In the genomic region with DNA sequence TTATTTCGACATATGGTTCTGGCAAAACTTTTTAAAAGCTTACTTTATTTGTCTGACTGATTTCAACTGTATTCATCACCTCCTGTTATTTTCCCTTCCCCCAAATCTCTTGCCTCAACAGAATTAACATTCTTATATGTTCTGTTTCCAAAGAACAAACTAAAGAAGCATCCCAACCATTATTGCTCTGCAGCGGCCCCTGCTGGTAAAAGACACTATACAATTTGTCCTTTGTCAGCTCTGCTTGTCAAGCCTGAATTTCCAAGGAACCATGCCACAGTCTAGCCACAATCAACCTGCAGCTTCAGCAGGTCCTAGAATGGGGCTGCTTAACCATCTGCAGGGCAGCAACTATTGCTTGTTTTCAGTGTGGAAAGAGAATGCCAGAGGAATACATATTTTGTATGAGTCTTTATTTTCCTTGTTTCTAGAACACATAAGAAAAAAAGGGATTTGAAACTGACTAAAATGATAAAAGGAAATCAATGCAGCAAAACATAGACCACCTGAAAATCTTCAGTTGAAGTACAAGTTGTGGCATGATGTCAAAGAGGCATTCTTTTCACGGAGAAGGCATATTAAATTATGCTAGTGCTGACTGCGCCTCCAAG, we compare ENCODE assay signal across 8 cellular contexts.
DNase-seq lines count a peak whose midpoint lies in the region; ATAC-seq and TF ChIP-seq lines count a peak whose summit lies in the region.

No MANE protein-coding gene starts in this region.

- no peak overlapping the region for H3K4ac ChIP-seq in trophoblast cell (ENCODE audit: low read depth, low read length)

- TF ChIP-seq EP300 in gastroesophageal sphincter (IDR thresholded peaks at IDR 0.05) = no peak

- H2BK12ac ChIP-seq in trophoblast cell (ENCODE audit: low read length) = no peak overlapping the region

- 46 to 56% methylated on average over 4 of the region's 4 CpGs for WGBS in gastroesophageal sphincter (ENCODE audit: low coverage in 1 of 2), 2 donors
- WGBS in trophoblast cell (ENCODE audit: extremely low coverage, insufficient coverage, insufficient read length) = no CpG with 5 or more reads among the region's 4 CpGs

- no TSS peak for BruUV-seq in OCI-LY7 (replicated peaks; lab: Mats Ljungman, UMichigan)

- no peak overlapping the region for H3K27ac ChIP-seq in OCI-LY7 (ENCODE audit: low read depth, low read length, poor library complexity, severe bottlenecking)
- no peak overlapping the region for H3K27ac ChIP-seq in gastroesophageal sphincter
- no peak overlapping the region for H3K27ac ChIP-seq in trophoblast cell (ENCODE audit: low read depth, low read length)

- H3K4me1 Mint-ChIP-seq in activated T-helper 2 cell treated with anti-CD3 and anti-CD28 coated beads, Interferon-gamma antibody, Interleukin-2, Interleukin-4, amounts not matched to agents 10 μg/mL and 5 μg/mL and 100 μg/mL, durations not matched to agents 14 hours and 24 hours and 36 hours (ENCODE audit: low read depth) = no peaks in the 10 kb centered on the region

- H3K4me2 ChIP-seq in OCI-LY7 (ENCODE audit: low read length) = no peak overlapping the region
- H3K4me2 ChIP-seq in trophoblast cell (ENCODE audit: low read length) = no peak overlapping the region

- intact Hi-C loops in OCI-LY7 (cut with micrococcal nuclease; ENCODE audit: unreplicated experiment) = loop anchor here (5.0 kb wide), 1 partner anchor 1691 kb away; no protein-coding TSS in a partner anchor
- intact Hi-C loops in activated T-helper 2 cell treated with anti-CD3 and anti-CD28 coated beads, Interferon-gamma antibody, Interleukin-2, Interleukin-4, amounts not matched to agents 10 μg/mL and 5 μg/mL and 100 μg/mL, durations not matched to agents 14 hours and 24 hours and 36 hours (cut with micrococcal nuclease) = loop anchor here (10.0 kb wide), 1 partner anchor 1694 kb away; no protein-coding TSS in a partner anchor

- H2BK120ac ChIP-seq in trophoblast cell (ENCODE audit: insufficient read depth, low read length, poor library complexity) = no peak overlapping the region

- POLR2A ChIA-PET in OCI-LY7 (lab: Charles Lee) = no interaction called here

- H3K4me3 ChIP-seq in OCI-LY7 (ENCODE audit: low read depth, low read length, poor library complexity, severe bottlenecking) (no peak overlapping the region), gastroesophageal sphincter (no peak overlapping the region), trophoblast cell (ENCODE audit: low read depth, low read length) (no peak overlapping the region)

- H4K91ac ChIP-seq in trophoblast cell (ENCODE audit: low read depth, low read length) = no peak overlapping the region

- H3K9me3 ChIP-seq in OCI-LY7 (ENCODE audit: low read length) (no peaks in the 10 kb centered on the region), gastroesophageal sphincter (no peaks in the 10 kb centered on the region), trophoblast cell (ENCODE audit: insufficient read depth, low read depth, low read length) (no peaks in the 10 kb centered on the region)

- H4K12ac ChIP-seq in trophoblast cell (ENCODE audit: low read depth, low read length) = no peak overlapping the region

- H3K4me3 Mint-ChIP-seq in activated T-helper 2 cell treated with anti-CD3 and anti-CD28 coated beads, Interferon-gamma antibody, Interleukin-2, Interleukin-4, amounts not matched to agents 10 μg/mL and 5 μg/mL and 100 μg/mL, durations not matched to agents 14 hours and 24 hours and 36 hours (ENCODE audit: low read depth) = no peak overlapping the region

- no peaks in the 10 kb centered on the region for H3K36me3 ChIP-seq in OCI-LY7 (ENCODE audit: insufficient read depth, low read length)
- H3K36me3 ChIP-seq in gastroesophageal sphincter = no peaks in the 10 kb centered on the region
- no peaks in the 10 kb centered on the region for H3K36me3 ChIP-seq in trophoblast cell (ENCODE audit: control insufficient read depth in 1 of 2, insufficient read depth in 2 of 2, low read length in 2 of 2)

- H3K27me3 Mint-ChIP-seq in activated T-helper 2 cell treated with anti-CD3 and anti-CD28 coated beads, Interferon-gamma antibody, Interleukin-2, Interleukin-4, amounts not matched to agents 10 μg/mL and 5 μg/mL and 100 μg/mL, durations not matched to agents 14 hours and 24 hours and 36 hours (ENCODE audit: low read depth) = no peaks in the 10 kb centered on the region

- ATAC-seq in GM19043 (IDR thresholded peaks at IDR 0.05; ENCODE audit: low read depth, unreplicated experiment) = peak; percentile 59
- no peak for ATAC-seq in gastroesophageal sphincter
- ATAC-seq in HG03196 (IDR thresholded peaks at IDR 0.05; ENCODE audit: unreplicated experiment) = no peak

- no peak overlapping the region for H4K8ac ChIP-seq in trophoblast cell (ENCODE audit: low read depth, low read length)

- H2AK5ac ChIP-seq in trophoblast cell (ENCODE audit: low read length) = no peak overlapping the region

- TF ChIP-seq CTCF in OCI-LY7 (conservative IDR thresholded peaks at IDR 0.05; ENCODE audit: low read length) = peak; percentile 92
- TF ChIP-seq CTCF in gastroesophageal sphincter (IDR thresholded peaks at IDR 0.05) = peak; percentile 31 to 71 (median 38)

- H4K20me1 ChIP-seq in OCI-LY7 (ENCODE audit: insufficient read depth, low read length) = no peaks in the 10 kb centered on the region

- no peaks in the 10 kb centered on the region for H3K9me3 Mint-ChIP-seq in activated T-helper 2 cell treated with anti-CD3 and anti-CD28 coated beads, Interferon-gamma antibody, Interleukin-2, Interleukin-4, amounts not matched to agents 10 μg/mL and 5 μg/mL and 100 μg/mL, durations not matched to agents 14 hours and 24 hours and 36 hours

- H2AFZ ChIP-seq in OCI-LY7 (ENCODE audit: low read length) = no peak overlapping the region
- no peak overlapping the region for H2AFZ ChIP-seq in trophoblast cell (ENCODE audit: insufficient read depth, low read length, poor library complexity)

- no peak overlapping the region for H3K23ac ChIP-seq in trophoblast cell (ENCODE audit: low read length)

- no peak overlapping the region for H3K14ac ChIP-seq in trophoblast cell (ENCODE audit: low read length)

- H3K27me3 ChIP-seq in gastroesophageal sphincter = no peaks in the 10 kb centered on the region
- H3K27me3 ChIP-seq in trophoblast cell (ENCODE audit: insufficient read depth, low read length) = no peaks in the 10 kb centered on the region

- no peaks in the 10 kb centered on the region for H3K9me2 ChIP-seq in OCI-LY7 (ENCODE audit: insufficient read depth, low read length)

- no peak overlapping the region for H3K27ac Mint-ChIP-seq in activated T-helper 2 cell treated with anti-CD3 and anti-CD28 coated beads, Interferon-gamma antibody, Interleukin-2, Interleukin-4, amounts not matched to agents 10 μg/mL and 5 μg/mL and 100 μg/mL, durations not matched to agents 14 hours and 24 hours and 36 hours

- no peaks in the 10 kb centered on the region for H3K79me1 ChIP-seq in trophoblast cell (ENCODE audit: low read length)

- H3K36me3 Mint-ChIP-seq in activated T-helper 2 cell treated with anti-CD3 and anti-CD28 coated beads, Interferon-gamma antibody, Interleukin-2, Interleukin-4, amounts not matched to agents 10 μg/mL and 5 μg/mL and 100 μg/mL, durations not matched to agents 14 hours and 24 hours and 36 hours (ENCODE audit: low read depth) = no peaks in the 10 kb centered on the region

- H3K9ac ChIP-seq in trophoblast cell (ENCODE audit: low read length) = no peak overlapping the region

- CTCF ChIA-PET in OCI-LY7 (lab: Charles Lee; ENCODE audit: unreplicated experiment) = no interaction called here

- no peak overlapping the region for H2BK5ac ChIP-seq in trophoblast cell (ENCODE audit: low read depth, low read length, poor library complexity)

- H3K18ac ChIP-seq in trophoblast cell (ENCODE audit: low read length) = no peak overlapping the region

- DNase-seq in CD1c-positive myeloid dendritic cell (ENCODE audit: extremely low spot score) (peak; percentile 68), HS-27A (ENCODE audit: low read depth) (peak; percentile 17), OCI-LY7 (ENCODE audit: low spot score) (peak; percentile 65), trophoblast cell (peak; percentile 61 to 93)
- DNase-seq in activated T-helper 2 cell treated with anti-CD3 and anti-CD28 coated beads, Interferon-gamma antibody, Interleukin-2, Interleukin-4, amounts not matched to agents 10 μg/mL and 5 μg/mL and 100 μg/mL, durations not matched to agents 14 hours and 24 hours and 36 hours (ENCODE audit: low spot score) = peak; percentile 22

- H3K79me2 ChIP-seq in OCI-LY7 (ENCODE audit: insufficient read depth, low read depth, low read length) (no peaks in the 10 kb centered on the region), trophoblast cell (ENCODE audit: control insufficient read depth, insufficient read depth, low read length, poor library complexity) (no peaks in the 10 kb centered on the region)

- TF ChIP-seq POLR2A in gastroesophageal sphincter (IDR thresholded peaks at IDR 0.05) = no peak

- no peaks in the 10 kb centered on the region for H3K4me1 ChIP-seq in OCI-LY7 (ENCODE audit: insufficient read depth, low read length, poor library complexity, severe bottlenecking)
- no peaks in the 10 kb centered on the region for H3K4me1 ChIP-seq in gastroesophageal sphincter
- H3K4me1 ChIP-seq in trophoblast cell (ENCODE audit: control insufficient read depth in 1 of 2, insufficient read depth in 2 of 2, low read length in 2 of 2) = peaks cover 0 to 2% of the 10 kb centered on the region in 2 experiments

Comparison
In these comparisons a context has a peak if more than half of its experiments do, and no peak if none do; other contexts are left out.
1. DNase-seq: peak in every context shown above with its lines; median percentile 77 in trophoblast cell; 68 in CD1c-positive myeloid dendritic cell; 65 in OCI-LY7; 22 in activated T-helper 2 cell treated with anti-CD3 and anti-CD28 coated beads, Interferon-gamma antibody, Interleukin-2, Interleukin-4, amounts not matched to agents 10 μg/mL and 5 μg/mL and 100 μg/mL, durations not matched to agents 14 hours and 24 hours and 36 hours; 17 in HS-27A.